In the genomic region with DNA sequence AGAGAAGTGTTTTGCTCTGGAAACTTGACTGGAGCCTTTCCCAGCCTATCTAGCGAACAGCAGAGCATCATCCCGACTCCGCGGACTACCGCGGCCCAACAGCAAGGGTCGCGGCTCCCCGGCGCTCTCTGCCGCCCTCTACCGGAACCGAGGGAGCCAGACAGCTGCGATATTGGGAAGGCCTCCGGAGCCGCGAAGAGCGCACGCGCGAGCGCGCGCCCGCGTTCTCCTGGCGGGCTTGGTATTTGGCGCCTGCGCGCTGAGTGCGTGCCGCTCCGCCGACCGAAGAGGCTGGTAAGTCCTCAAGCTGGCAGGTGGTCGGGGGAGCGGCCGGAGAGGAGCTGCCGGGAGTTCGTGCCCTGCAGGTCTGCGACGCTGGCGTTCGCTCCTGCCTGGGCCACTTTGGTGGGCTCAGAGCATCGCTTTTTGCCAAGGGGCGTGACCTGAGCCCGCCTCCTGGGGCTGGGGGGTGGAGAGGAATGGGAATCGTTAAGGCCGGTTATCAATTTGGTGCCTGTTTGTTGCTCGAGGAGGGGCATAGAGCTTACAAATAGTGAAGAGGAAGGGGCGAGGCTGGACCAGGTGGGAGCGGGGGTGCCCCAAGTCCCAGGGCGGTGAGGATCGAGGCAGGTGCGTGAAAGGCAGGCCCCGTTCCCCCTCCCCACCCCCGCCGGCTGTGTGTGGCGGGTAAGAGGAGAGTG, we compare ENCODE assay signal across 8 cellular contexts. TPM values are rescaled to one million over a fixed set of nuclear protein-coding genes. Genes with fewer than 3 reads are reported as not detected.
A peak's percentile ranks its signal among the peaks of the same experiment; 100 is the strongest.
DNase-seq lines count a peak whose midpoint lies in the region; ATAC-seq and TF ChIP-seq lines count a peak whose summit lies in the region.

A gene with protein sequence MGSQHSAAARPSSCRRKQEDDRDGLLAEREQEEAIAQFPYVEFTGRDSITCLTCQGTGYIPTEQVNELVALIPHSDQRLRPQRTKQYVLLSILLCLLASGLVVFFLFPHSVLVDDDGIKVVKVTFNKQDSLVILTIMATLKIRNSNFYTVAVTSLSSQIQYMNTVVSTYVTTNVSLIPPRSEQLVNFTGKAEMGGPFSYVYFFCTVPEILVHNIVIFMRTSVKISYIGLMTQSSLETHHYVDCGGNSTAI (plus strand): TSS at position 257 of the 701 bp plus-strand sequence. CDS start 641 bp downstream, outside the sequence.

- TF ChIP-seq CTCF in AG09319 (IDR thresholded peaks at IDR 0.05; ENCODE audit: low read depth, low read length) (peak; percentile 98), activated B cell treated with CpG ODN at 0.5 μM for 24 hours (IDR thresholded peaks at IDR 0.05) (peak; percentile 37)

- DNase-seq in AG09319 (ENCODE audit: extremely low read depth, low read depth) = peak; percentile 67
- DNase-seq in NCI-H2227 treated with DMSO at 0.1 percent for 48 hours (lab: John Stamatoyannopoulos, UW) = peak; percentile 90
- DNase-seq in activated B cell treated with CpG ODN at 0.5 μM for 24 hours = peak; percentile 89
- DNase-seq in central memory CD4-positive, alpha-beta T cell = peak; percentile 91
- peak; percentile 80 for DNase-seq in iris pigment epithelial cell (ENCODE audit: low read depth)
- DNase-seq in stimulated activated CD4-positive, alpha-beta T cell treated with anti-CD3 and anti-CD28 coated beads, Interleukin-12 subunit alpha, Interleukin-12 subunit beta, amount 100 ng/mL, for 24 hours (ENCODE audit: low read depth in 2 of 2) = peak; percentile 83 to 86

- peaks cover 25% of the 10 kb centered on the region for H3K36me3 Mint-ChIP-seq in activated B cell treated with CpG ODN at 0.5 μM for 24 hours (ENCODE audit: low read depth)

- peak within 1 kb of the TSS; percentile 97 for H3K4me3 Mint-ChIP-seq in activated B cell treated with CpG ODN at 0.5 μM for 24 hours

- H3K27ac Mint-ChIP-seq in activated B cell treated with CpG ODN at 0.5 μM for 24 hours = peak within 1 kb of the TSS; percentile 86

- CTCF ChIA-PET in activated B cell treated with CpG ODN at 0.5 μM for 24 hours (lab: Charles Lee) = interaction anchor here (0.9 to 1.4 kb wide), 5 partner anchors 8 to 191 kb away, joined by 3 to 7 read pairs (median 4); a partner anchor contains a TSS

- peaks cover 11% of the 10 kb centered on the region for H3K27me3 Mint-ChIP-seq in activated B cell treated with CpG ODN at 0.5 μM for 24 hours

- H3K9me3 Mint-ChIP-seq in activated B cell treated with CpG ODN at 0.5 μM for 24 hours = peaks cover 1% of the 10 kb centered on the region

- POLR2A ChIA-PET in activated B cell treated with CpG ODN at 0.5 μM for 24 hours (lab: Charles Lee) = interaction anchor here (1.1 to 1.6 kb wide), 3 partner anchors 39 to 220 kb away, joined by 3 to 7 read pairs (median 5); a partner anchor contains a TSS

- peaks cover 18% of the 10 kb centered on the region for H3K4me1 Mint-ChIP-seq in activated B cell treated with CpG ODN at 0.5 μM for 24 hours

- intact Hi-C loops in activated B cell treated with CpG ODN at 0.5 μM for 24 hours (cut with micrococcal nuclease) = loop anchor here (1.0 to 10.0 kb wide), 12 partner anchors 27 to 889 kb away; a partner anchor contains a TSS

- ATAC-seq in GM18909 (IDR thresholded peaks at IDR 0.05; ENCODE audit: poor library complexity, unreplicated experiment) = peak; percentile 92
- ATAC-seq in HG03175 (IDR thresholded peaks at IDR 0.05; ENCODE audit: unreplicated experiment) = peak; percentile 93
- ATAC-seq in activated B cell treated with CpG ODN at 0.5 μM for 24 hours (ENCODE audit: low read depth) = peak; percentile 96

RNA-seq across cellular contexts. Expression of the gene that starts here (rescaled TPM):
- 24.5 and 31.3 TPM in 2 replicates for total RNA-seq in activated B cell treated with CpG ODN at 0.5 μM for 24 hours

Comparison
In these comparisons a context has a peak if more than half of its experiments do, and no peak if none do; other contexts are left out.
1. Peak in every context shown above with its lines: DNase-seq and ATAC-seq.